Comparison of ENCODE assay signal across 8 cellular contexts in the genomic region with DNA sequence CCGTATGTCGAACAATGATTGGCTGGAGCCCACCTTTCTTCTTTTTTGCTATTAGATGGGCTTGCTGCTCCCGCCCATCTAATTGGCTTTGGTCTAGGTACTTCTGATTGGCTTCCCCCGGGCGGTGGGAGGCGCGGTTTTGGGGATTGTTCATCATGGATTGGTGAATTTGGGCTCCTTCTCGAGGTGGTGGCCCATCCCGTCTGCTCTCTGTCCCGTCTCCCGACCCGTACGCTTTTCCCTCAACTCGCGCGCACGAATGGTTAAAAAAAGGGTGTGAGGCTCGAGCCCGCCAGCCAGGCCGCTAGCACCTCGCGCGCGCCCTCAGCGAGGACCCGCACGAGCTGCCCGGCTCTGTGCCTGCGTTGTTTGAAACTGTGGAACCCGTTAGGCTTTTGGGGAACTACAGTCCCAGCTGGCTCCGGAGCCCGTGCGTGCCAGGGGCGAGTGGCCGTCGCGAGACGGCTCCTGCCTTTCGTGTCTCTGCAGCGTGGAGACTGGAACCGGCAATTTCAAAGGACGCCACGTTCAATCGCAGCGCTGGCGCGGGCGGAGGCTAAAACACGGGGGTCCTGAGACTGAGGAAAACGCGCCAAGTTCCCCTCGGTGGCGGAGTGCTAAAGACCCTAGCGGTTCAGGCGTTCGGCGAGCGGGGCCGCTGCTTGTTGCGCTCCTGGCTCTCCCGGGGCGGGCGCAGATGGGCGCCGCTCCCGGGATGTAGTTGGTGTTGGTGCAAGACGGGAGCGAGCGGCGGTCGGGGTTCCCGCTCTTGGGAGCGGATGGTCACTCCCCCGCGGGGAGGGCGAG. TPM values are rescaled to one million over a fixed set of nuclear protein-coding genes. Genes with fewer than 3 reads are reported as not detected.
DNase-seq lines count a peak whose midpoint lies in the region; ATAC-seq and TF ChIP-seq lines count a peak whose summit lies in the region.

A gene with protein sequence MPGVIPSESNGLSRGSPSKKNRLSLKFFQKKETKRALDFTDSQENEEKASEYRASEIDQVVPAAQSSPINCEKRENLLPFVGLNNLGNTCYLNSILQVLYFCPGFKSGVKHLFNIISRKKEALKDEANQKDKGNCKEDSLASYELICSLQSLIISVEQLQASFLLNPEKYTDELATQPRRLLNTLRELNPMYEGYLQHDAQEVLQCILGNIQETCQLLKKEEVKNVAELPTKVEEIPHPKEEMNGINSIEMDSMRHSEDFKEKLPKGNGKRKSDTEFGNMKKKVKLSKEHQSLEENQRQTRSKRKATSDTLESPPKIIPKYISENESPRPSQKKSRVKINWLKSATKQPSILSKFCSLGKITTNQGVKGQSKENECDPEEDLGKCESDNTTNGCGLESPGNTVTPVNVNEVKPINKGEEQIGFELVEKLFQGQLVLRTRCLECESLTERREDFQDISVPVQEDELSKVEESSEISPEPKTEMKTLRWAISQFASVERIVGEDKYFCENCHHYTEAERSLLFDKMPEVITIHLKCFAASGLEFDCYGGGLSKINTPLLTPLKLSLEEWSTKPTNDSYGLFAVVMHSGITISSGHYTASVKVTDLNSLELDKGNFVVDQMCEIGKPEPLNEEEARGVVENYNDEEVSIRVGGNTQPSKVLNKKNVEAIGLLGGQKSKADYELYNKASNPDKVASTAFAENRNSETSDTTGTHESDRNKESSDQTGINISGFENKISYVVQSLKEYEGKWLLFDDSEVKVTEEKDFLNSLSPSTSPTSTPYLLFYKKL (plus strand): TSS at position 584 of the 807 bp plus-strand sequence. CDS start 2,819 bp downstream, outside the sequence.

- POLR2A ChIA-PET in CD4-positive, alpha-beta memory T cell (lab: Charles Lee; ENCODE audit: partially characterized antibody): interaction anchor here (0.6 to 2.1 kb wide), 15 partner anchors 9 to 1157 kb away, joined by 3 to 14 read pairs (median 4); a partner anchor contains a TSS

- intact Hi-C loops in CD4-positive, alpha-beta memory T cell (cut with micrococcal nuclease): loop anchor here (1.0 to 5.0 kb wide), 6 partner anchors 251 to 1358 kb away; a partner anchor contains a TSS

- peaks cover 0 to 2% of the 10 kb centered on the region in 2 donors for H3K27me3 Mint-ChIP-seq in CD4-positive, alpha-beta memory T cell

- CTCF ChIA-PET in CD4-positive, alpha-beta memory T cell (lab: Charles Lee; ENCODE audit: partially characterized antibody): interaction anchor here (1.1 to 1.4 kb wide), 3 partner anchors 11 to 310 kb away, joined by 3 to 4 read pairs (median 3); a partner anchor contains a TSS

- 0% methylated on average over 75 to 76 of the region's 76 CpGs for WGBS in lung, 2 donors

- peaks cover 0 to 3% (median 0%) of the 10 kb centered on the region in 8 donors for H3K9me3 Mint-ChIP-seq in CD4-positive, alpha-beta memory T cell

- no peaks in the 10 kb centered on the region for H3K9me3 ChIP-seq in CD4-positive, alpha-beta memory T cell (ENCODE audit: control insufficient read depth in 1 of 2, low read length in 2 of 2)
- H3K9me3 ChIP-seq in lung (ENCODE audit: control insufficient read depth in 2 of 2, insufficient read depth in 1 of 2, low read length in 1 of 2): no peaks in the 10 kb centered on the region

- H3K4me3 Mint-ChIP-seq in CD4-positive, alpha-beta memory T cell: peak within 1 kb of the TSS; percentile 87 to 97 (median 96)

- DNase-seq in CD4-positive, alpha-beta memory T cell: peak in 4 of 5 donors; percentile 98 to 100 (median 99)
- DNase-seq in HS-27A (ENCODE audit: low read depth): peak; percentile 99
- DNase-seq in NK-92 (lab: John Stamatoyannopoulos, UW; ENCODE audit: unreplicated experiment): peak; percentile 91
- peak; percentile 91 to 92 for DNase-seq in activated CD8-positive, alpha-beta memory T cell treated with anti-CD3 and anti-CD28 coated beads for 1 hour (ENCODE audit: extremely low read depth in 1 of 2, low read depth in 1 of 2)
- DNase-seq in effector CD4-positive, alpha-beta T cell: peak; percentile 96
- DNase-seq in lung (ENCODE audit: low spot score): peak; percentile 98
- peak; percentile 86 to 95 (median 93) for DNase-seq in stimulated activated CD4-positive, alpha-beta T cell treated with anti-CD3 and anti-CD28 coated beads, TNF-alpha, amount 100 ng/mL, for 4 hours (ENCODE audit: low read depth in 3 of 3)

- peak within 1 kb of the TSS; percentile 84 to 97 for H3K4me3 ChIP-seq in CD4-positive, alpha-beta memory T cell (ENCODE audit: low read length in 2 of 2)
- peak within 1 kb of the TSS; percentile 92 for H3K4me3 ChIP-seq in lung

- peaks cover 43% of the 10 kb centered on the region for H3K4me1 ChIP-seq in CD4-positive, alpha-beta memory T cell (ENCODE audit: insufficient read depth, low read length)
- peaks cover 1 to 4% of the 10 kb centered on the region in 2 donors for H3K4me1 ChIP-seq in lung (ENCODE audit: control insufficient read depth in 2 of 2, insufficient read depth in 2 of 2, low read length in 2 of 2)

- H3K27ac ChIP-seq in CD4-positive, alpha-beta memory T cell (ENCODE audit: low read depth, low read length): peak within 1 kb of the TSS; percentile 97
- H3K27ac ChIP-seq in lung (ENCODE audit: low read depth in 1 of 2, low read length in 1 of 2): peak within 1 kb of the TSS; percentile 97 to 100

- peak within 1 kb of the TSS; percentile 97 to 100 (median 99) for H3K27ac Mint-ChIP-seq in CD4-positive, alpha-beta memory T cell

- TF ChIP-seq CTCF in lung (IDR thresholded peaks at IDR 0.05; ENCODE audit: control extremely low read depth, extremely low read depth): no peak

- no peaks in the 10 kb centered on the region for H3K27me3 ChIP-seq in CD4-positive, alpha-beta memory T cell (ENCODE audit: insufficient read depth, low read length)
- no peaks in the 10 kb centered on the region for H3K27me3 ChIP-seq in lung (ENCODE audit: control insufficient read depth, insufficient read depth)

- peaks cover 3% of the 10 kb centered on the region for H3K36me3 ChIP-seq in CD4-positive, alpha-beta memory T cell (ENCODE audit: insufficient read depth, low read length)
- peaks cover 0 to under 1% of the 10 kb centered on the region in 2 donors for H3K36me3 ChIP-seq in lung (ENCODE audit: control insufficient read depth in 2 of 2, insufficient read depth in 2 of 2, low read length in 2 of 2)

- peaks cover 24 to 57% (median 36%) of the 10 kb centered on the region in 4 donors for H3K4me1 Mint-ChIP-seq in CD4-positive, alpha-beta memory T cell

- H3K36me3 Mint-ChIP-seq in CD4-positive, alpha-beta memory T cell: peaks cover 8 to 27% of the 10 kb centered on the region in 2 donors

- ATAC-seq in GM19467 (IDR thresholded peaks at IDR 0.05; ENCODE audit: unreplicated experiment): peak; percentile 73
- ATAC-seq in lung (ENCODE audit: insufficient read depth, low FRiP score): peak; percentile 89

RNA-seq across cellular contexts. Expression of the gene that starts here (rescaled TPM):
- 10 to 100 TPM; 46.3 to 50.0 TPM for total RNA-seq in CD4-positive, alpha-beta memory T cell
- 10 to 100 TPM; 30.2 to 34.8 TPM for polyA plus RNA-seq in CD4-positive, alpha-beta memory T cell
- 10 to 100 TPM; 20.5 to 42.1 TPM for total RNA-seq in lung
- polyA plus RNA-seq in lung: 10 to 100 TPM in 1 of 2 donors, 1 to 10 TPM in 1; 10.0 to 13.1 TPM

Comparison
In these comparisons a context has a peak if more than half of its experiments do, and no peak if none do; other contexts are left out.
1. Peak in every context shown above with its lines: DNase-seq, ATAC-seq, H3K4me3 ChIP-seq and H3K27ac ChIP-seq.